ENCODE assay signal across 19 cellular contexts in the genomic region with DNA sequence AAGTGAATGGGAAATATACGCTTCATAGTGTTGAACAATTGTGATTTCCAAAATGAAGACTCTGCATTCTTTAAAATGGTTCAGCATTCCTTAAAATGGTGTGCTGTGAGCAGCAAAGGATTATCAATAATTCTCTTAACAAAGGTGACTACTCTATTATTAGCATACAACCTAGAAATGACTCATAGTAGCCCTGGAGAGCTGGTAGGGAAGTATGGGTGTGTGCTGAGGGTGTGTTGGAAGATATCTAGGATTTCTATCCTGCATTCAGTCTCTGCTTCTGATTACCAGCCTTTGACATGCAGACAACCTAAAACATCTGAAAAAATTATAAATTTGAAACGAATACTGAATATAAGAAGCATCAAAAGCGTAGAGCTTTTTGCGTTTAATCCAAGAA.
DNase-seq lines count a peak whose midpoint lies in the region; ATAC-seq, FAIRE-seq and TF ChIP-seq lines count a peak whose summit lies in the region.
"Had no signal": no experiment of that assay in that cellular context is flagged by ENCODE, and none has a peak within 500 bp of the region (broad histone marks: within the 10 kb centered on the region; RNA-seq: fewer than 3 reads in every experiment).

No MANE protein-coding gene starts in this region.

- ATAC-seq in activated CD4-positive, alpha-beta T cell treated with anti-CD3 and anti-CD28 coated beads for 36 hours = no peak

- no peaks in the 10 kb centered on the region for H3K79me2 ChIP-seq in keratinocyte (ENCODE audit: control insufficient read depth, insufficient read depth, low read length)

- FAIRE-seq in keratinocyte (lab: Jason Lieb, UNC) = peak; percentile 80
- FAIRE-seq: A204.1, GM12891 had no signal

- no peaks in the 10 kb centered on the region for H4K20me1 ChIP-seq in keratinocyte (ENCODE audit: control insufficient read depth, extremely low read depth, insufficient read depth, low read length)

- DNase-seq in A172 (ENCODE audit: low spot score) = peak; percentile 22
- peak; percentile 25 for DNase-seq in LoVo (ENCODE audit: low spot score)
- DNase-seq in SW480 (ENCODE audit: low spot score) = peak; percentile 71
- DNase-seq in keratinocyte (ENCODE audit: low read depth, low spot score) = no peak
- DNase-seq in SKM-1 (lab: John Stamatoyannopoulos, UW; ENCODE audit: unreplicated experiment) = no peak
- no peak for DNase-seq in SIG-M5 (lab: John Stamatoyannopoulos, UW)
- no peak for DNase-seq in inferior parietal cortex (ENCODE audit: extremely low spot score)
- no peak for DNase-seq in activated CD4-positive, alpha-beta T cell treated with anti-CD3 and anti-CD28 coated beads for 36 hours
- DNase-seq: C1 segment of cervical spinal cord; DMS153; KG1; MG63; NCI-H1092 treated with DMSO at 0.1 percent for 48 hours; NCI-H1930; NCI-H526; NK-92 treated with Interleukin-12 subunit alpha and Interleukin-12 subunit beta, amount 100 ng/mL, for 24 hours; OCI-M1 had no signal

- peak overlapping the region; percentile 28 for H3K27ac ChIP-seq in keratinocyte (ENCODE audit: control insufficient read depth, insufficient read depth, low read length)

- no peaks in the 10 kb centered on the region for H3K9me3 ChIP-seq in keratinocyte (ENCODE audit: control insufficient read depth, low read depth, low read length)
- H3K9me3 ChIP-seq: MG63 had no signal

- no peaks in the 10 kb centered on the region for H3K9me1 ChIP-seq in keratinocyte (ENCODE audit: control insufficient read depth, extremely low read depth, insufficient read depth, low read length)

- no peaks in the 10 kb centered on the region for H3K9me3 Mint-ChIP-seq in activated CD4-positive, alpha-beta T cell treated with anti-CD3 and anti-CD28 coated beads for 36 hours (ENCODE audit: low read depth)

- no peaks in the 10 kb centered on the region for H3K36me3 Mint-ChIP-seq in activated CD4-positive, alpha-beta T cell treated with anti-CD3 and anti-CD28 coated beads for 36 hours (ENCODE audit: low read depth)

- H3K27ac Mint-ChIP-seq in activated CD4-positive, alpha-beta T cell treated with anti-CD3 and anti-CD28 coated beads for 36 hours = no peak overlapping the region

- peaks cover 21% of the 10 kb centered on the region for H3K4me1 ChIP-seq in keratinocyte (ENCODE audit: control insufficient read depth, extremely low read depth, insufficient read depth, low read length)

- no peaks in the 10 kb centered on the region for H3K27me3 ChIP-seq in keratinocyte (ENCODE audit: control insufficient read depth, extremely low read depth, insufficient read depth, low read length)
- H3K27me3 ChIP-seq: MG63 had no signal

- no peak overlapping the region for H2AFZ ChIP-seq in keratinocyte (ENCODE audit: control insufficient read depth, low read length)

- TF ChIP-seq CTCF in keratinocyte (optimal IDR thresholded peaks at IDR 0.05 in 1 of 3, IDR thresholded peaks at IDR 0.05 in 1 of 3, conservative IDR thresholded peaks at IDR 0.05 in 1 of 3; ENCODE audit: extremely low read depth in 1 of 3, insufficient read depth in 2 of 3, low read length in 3 of 3) = no peak

- intact Hi-C loops in activated CD4-positive, alpha-beta T cell treated with anti-CD3 and anti-CD28 coated beads for 36 hours (cut with DNase I, micrococcal nuclease) = no loop called here

- peak overlapping the region in 1 of 3 experiments; percentile 26 for H3K4me3 ChIP-seq in keratinocyte (ENCODE audit: control insufficient read depth in 2 of 3, extremely low read depth in 1 of 3, insufficient read depth in 2 of 3, low read depth in 1 of 3, low read length in 3 of 3)
- H3K4me3 ChIP-seq: MG63 had no signal

- H3K36me3 ChIP-seq in keratinocyte (ENCODE audit: control insufficient read depth in 2 of 2, extremely low read depth in 1 of 2, insufficient read depth in 2 of 2, low read length in 2 of 2) = no peaks in the 10 kb centered on the region
- H3K36me3 ChIP-seq: MG63 had no signal

- no peak overlapping the region for H3K4me3 Mint-ChIP-seq in activated CD4-positive, alpha-beta T cell treated with anti-CD3 and anti-CD28 coated beads for 36 hours

- POLR2A ChIA-PET in activated CD4-positive, alpha-beta T cell treated with anti-CD3 and anti-CD28 coated beads for 36 hours (lab: Charles Lee) = no interaction called here

- dilution Hi-C loops in keratinocyte (cut with MboI; ENCODE audit: extremely low pct_ligation_motif_present, low sequenced_read_pairs) = no loop called here

- H3K9ac ChIP-seq in keratinocyte (ENCODE audit: control insufficient read depth, extremely low read depth, insufficient read depth, low read length) = no peak overlapping the region

- no peaks in the 10 kb centered on the region for H3K4me1 Mint-ChIP-seq in activated CD4-positive, alpha-beta T cell treated with anti-CD3 and anti-CD28 coated beads for 36 hours

- CTCF ChIA-PET in activated CD4-positive, alpha-beta T cell treated with anti-CD3 and anti-CD28 coated beads for 36 hours (lab: Charles Lee) = interaction anchor here (0.6 kb wide), 2 partner anchors 97 to 530 kb away, joined by 3 read pairs; no protein-coding TSS in a partner anchor

- peak overlapping the region; percentile 66 for H3K4me2 ChIP-seq in keratinocyte (ENCODE audit: control insufficient read depth, extremely low read depth, insufficient read depth, low read depth, low read length)

- no peaks in the 10 kb centered on the region for H3K27me3 Mint-ChIP-seq in activated CD4-positive, alpha-beta T cell treated with anti-CD3 and anti-CD28 coated beads for 36 hours

Comparison
In these comparisons a context has a peak if more than half of its experiments do, and no peak if none do; other contexts are left out.
1. DNase-seq: peak in A172 (single experiment), LoVo (single experiment) and SW480 (single experiment); none in keratinocyte (single experiment), SKM-1 (single experiment), SIG-M5 (single experiment), inferior parietal cortex (single experiment) and activated CD4-positive, alpha-beta T cell treated with anti-CD3 and anti-CD28 coated beads for 36 hours (single experiment).